18 cellular contexts compared by ENCODE assay signal in the genomic region with DNA sequence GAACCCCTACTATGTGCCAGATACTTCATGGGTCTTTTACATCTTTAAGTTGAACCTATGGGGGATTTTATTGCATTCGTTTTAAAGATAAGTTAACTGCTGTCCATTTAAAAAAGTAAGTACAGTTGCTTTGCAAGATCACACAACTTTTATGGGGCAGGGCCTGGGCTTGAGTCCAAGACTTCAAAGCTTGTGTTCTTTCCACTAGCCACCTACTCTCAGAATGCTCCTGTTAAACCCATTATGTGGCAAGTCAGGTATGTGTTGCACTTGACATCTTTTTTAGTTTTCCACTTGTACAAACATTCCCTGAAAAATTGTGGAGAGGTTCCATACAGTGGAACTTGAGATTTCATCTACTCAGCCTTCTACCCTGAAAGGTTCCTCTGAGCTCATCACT.
A peak's percentile ranks its signal among the peaks of the same experiment; 100 is the strongest.
DNase-seq lines count a peak whose midpoint lies in the region; ATAC-seq and TF ChIP-seq lines count a peak whose summit lies in the region.
"Had no signal": no experiment of that assay in that cellular context is flagged by ENCODE, and none has a peak within 500 bp of the region (broad histone marks: within the 10 kb centered on the region; RNA-seq: fewer than 3 reads in every experiment).

No MANE protein-coding gene starts in this region.

- CTCF ChIA-PET in Calu3 (lab: Charles Lee), result interaction anchor here (0.7 kb wide), 1 partner anchor 90 kb away, joined by 3 read pairs; no protein-coding TSS in a partner anchor

- H3K4me1 Mint-ChIP-seq in Calu3 (ENCODE audit: low read depth, unreplicated experiment), result peaks cover 59% of the 10 kb centered on the region

- no peaks in the 10 kb centered on the region for H4K20me1 ChIP-seq in Loucy (ENCODE audit: insufficient read depth, low read length, poor library complexity, severe bottlenecking)

- H2AFZ ChIP-seq in Loucy (ENCODE audit: low read length), result no peak overlapping the region

- H3K27ac ChIP-seq in colonic mucosa, result no peak overlapping the region

- no TSS peak for BruUV-seq in Calu3 (replicated peaks; lab: Mats Ljungman, UMichigan)

- H3K4me3 Mint-ChIP-seq in Calu3 (ENCODE audit: low read depth, unreplicated experiment), result no peak overlapping the region

- peak overlapping the region; percentile 17 for H3K4me2 ChIP-seq in Loucy (ENCODE audit: low read depth, low read length, poor library complexity, severe bottlenecking)

- no peak overlapping the region for H3K4me3 ChIP-seq in Loucy (ENCODE audit: low read length, poor library complexity, severe bottlenecking)
- no peak overlapping the region for H3K4me3 ChIP-seq in colonic mucosa
- H3K4me3 ChIP-seq: HAP-1 had no signal

- no peaks in the 10 kb centered on the region for H3K79me2 ChIP-seq in Loucy (ENCODE audit: insufficient read depth, low read length)

- H3K9me3 ChIP-seq in Loucy (ENCODE audit: insufficient read depth, low read depth, low read length) (no peaks in the 10 kb centered on the region), colonic mucosa (no peaks in the 10 kb centered on the region)
- H3K9me3 ChIP-seq: HAP-1 had no signal

- DNase-seq in Calu3, result peak; percentile 44
- peak; percentile 56 for DNase-seq in colonic mucosa
- DNase-seq in renal cortical epithelial cell (ENCODE audit: low read depth), result peak; percentile 64
- DNase-seq in GM03348 (ENCODE audit: low spot score), result no peak
- DNase-seq: C1 segment of cervical spinal cord, DMS 273 treated with DMSO at 0.1 percent for 48 hours, KG1, NCI-H1105 treated with DMSO at 0.1 percent for 48 hours, NCI-H1694 treated with DMSO at 0.1 percent for 48 hours, NCI-H2107, NCI-H2227 treated with DMSO at 0.1 percent for 48 hours, NCI-H524, SIG-M5 had no signal

- H3K36me3 Mint-ChIP-seq in Calu3 (ENCODE audit: insufficient read depth, unreplicated experiment), result peaks cover 4% of the 10 kb centered on the region

- intact Hi-C loops in Calu3 (cut with micrococcal nuclease; ENCODE audit: unreplicated experiment), result no loop called here
- intact Hi-C loops in colonic mucosa (cut with DNase I), result no loop called here

- no peaks in the 10 kb centered on the region for H3K9me3 Mint-ChIP-seq in Calu3 (ENCODE audit: low read depth, unreplicated experiment)

- H3K36me3 ChIP-seq in Loucy (ENCODE audit: insufficient read depth, low read length) (no peaks in the 10 kb centered on the region), colonic mucosa (no peaks in the 10 kb centered on the region)
- H3K36me3 ChIP-seq: HAP-1 had no signal

- peaks cover 36% of the 10 kb centered on the region for H3K4me1 ChIP-seq in Loucy (ENCODE audit: insufficient read depth, low read length, poor library complexity, severe bottlenecking)
- H3K4me1 ChIP-seq in colonic mucosa, result no peaks in the 10 kb centered on the region
- H3K4me1 ChIP-seq: HAP-1 had no signal

- H3K9ac ChIP-seq in Loucy (ENCODE audit: low read depth, low read length, poor library complexity, severe bottlenecking), result no peak overlapping the region
- no peak overlapping the region for H3K9ac ChIP-seq in colonic mucosa (ENCODE audit: low read depth in 2 of 2, low read length in 2 of 2)

- TF ChIP-seq CTCF in Calu3 (IDR thresholded peaks at IDR 0.05; ENCODE audit: unreplicated experiment) (no peak), Loucy (conservative IDR thresholded peaks at IDR 0.05; ENCODE audit: low read length) (no peak), colonic mucosa (IDR thresholded peaks at IDR 0.05) (no peak)

- H3K27me3 Mint-ChIP-seq in Calu3 (ENCODE audit: unreplicated experiment), result no peaks in the 10 kb centered on the region

- H3K27ac Mint-ChIP-seq in Calu3 (ENCODE audit: unreplicated experiment), result peak overlapping the region; percentile 18

- no peak for ATAC-seq in esophagus mucosa
- no peak for ATAC-seq in GM21737 (IDR thresholded peaks at IDR 0.05; ENCODE audit: unreplicated experiment)
- ATAC-seq: HepG2 had no signal

- H3K9me2 ChIP-seq in Loucy (replicated peaks; ENCODE audit: low read depth, low read length), result no peaks in the 10 kb centered on the region

- H3K27me3 ChIP-seq in Loucy (ENCODE audit: insufficient read depth, low read length, poor library complexity, severe bottlenecking) (no peaks in the 10 kb centered on the region), colonic mucosa (no peaks in the 10 kb centered on the region)

- H3F3A ChIP-seq in Loucy (ENCODE audit: low read depth), result no peaks in the 10 kb centered on the region; the same call in 1 of the 2 replicates
